1 cellular context compared by ENCODE assay signal in genomic region chr1:33298623-33299277, GRCh38.
TF ChIP-seq lines count a peak whose summit lies in the region.

No MANE protein-coding gene starts in this region.

TF ChIP-seq in HepG2, 621 proteins besides CTCF, POLR2A, EP300 and RAD21 (continued from another document and continues in another):
- TF ChIP-seq ARID3A (IDR thresholded peaks at IDR 0.05; ENCODE audit: low read depth, low read length): no peak
- TF ChIP-seq ZFP91 (CRISPR knock-in tag; IDR thresholded peaks at IDR 0.05; ENCODE audit: borderline replicate concordance): peak; percentile 35; the same call in 1 of the 2 replicates
- peak; percentile 26 for TF ChIP-seq TEAD3 (CRISPR knock-in tag; optimal IDR thresholded peaks at IDR 0.05; ENCODE audit: borderline replicate concordance)
- TF ChIP-seq SALL1 (CRISPR knock-in tag; IDR thresholded peaks at IDR 0.05): peak; percentile 42; the same call in 1 of the 2 replicates
- TF ChIP-seq KMT2B (CRISPR knock-in tag; IDR thresholded peaks at IDR 0.05): no peak
- TF ChIP-seq ZFP36 (IDR thresholded peaks at IDR 0.05; ENCODE audit: borderline replicate concordance, low read depth, low read length, partially characterized antibody): peak; percentile 94
- TF ChIP-seq ZFX (CRISPR knock-in tag; IDR thresholded peaks at IDR 0.05; ENCODE audit: low read depth): 0 out of 2 replicates have a peak, but pooled peaks have one; percentile 22
- TF ChIP-seq HES4 (CRISPR knock-in tag; IDR thresholded peaks at IDR 0.05; ENCODE audit: borderline replicate concordance): no peak
- TF ChIP-seq THRA (CRISPR knock-in tag; IDR thresholded peaks at IDR 0.05; ENCODE audit: borderline replicate concordance): no peak
- TF ChIP-seq ATAD3A (CRISPR knock-in tag; IDR thresholded peaks at IDR 0.05): no peak
- TF ChIP-seq MEF2D (CRISPR knock-in tag; IDR thresholded peaks at IDR 0.05): no peak
- no peak for TF ChIP-seq BRCA1 (CRISPR knock-in tag; IDR thresholded peaks at IDR 0.05)
- no peak for TF ChIP-seq ZFY (CRISPR knock-in tag; IDR thresholded peaks at IDR 0.05)
- no peak for TF ChIP-seq TIGD3 (CRISPR knock-in tag; IDR thresholded peaks at IDR 0.05; ENCODE audit: borderline replicate concordance)
- TF ChIP-seq HDAC1 (CRISPR knock-in tag; IDR thresholded peaks at IDR 0.05): no peak
- TF ChIP-seq MEIS2 (CRISPR knock-in tag; IDR thresholded peaks at IDR 0.05): no peak
- no peak for TF ChIP-seq ZHX1 (CRISPR knock-in tag; IDR thresholded peaks at IDR 0.05; ENCODE audit: low read depth)
- TF ChIP-seq CBX5 (CRISPR knock-in tag; IDR thresholded peaks at IDR 0.05; ENCODE audit: borderline replicate concordance): no peak
- TF ChIP-seq MAZ (IDR thresholded peaks at IDR 0.05; ENCODE audit: borderline replicate concordance, low read depth, low read length): peak; percentile 36; the same call in 1 of the 2 replicates
- no peak for TF ChIP-seq MAZ (CRISPR knock-in tag; IDR thresholded peaks at IDR 0.05; ENCODE audit: low read depth)
- TF ChIP-seq ZNF792 (CRISPR knock-in tag; IDR thresholded peaks at IDR 0.05): no peak
- TF ChIP-seq PAWR (CRISPR knock-in tag; IDR thresholded peaks at IDR 0.05; ENCODE audit: borderline replicate concordance): no peak
- TF ChIP-seq TCF7 (IDR thresholded peaks at IDR 0.05; ENCODE audit: low read depth): no peak
- TF ChIP-seq ARID4A (CRISPR knock-in tag; IDR thresholded peaks at IDR 0.05; ENCODE audit: borderline replicate concordance): 0 out of 2 replicates have a peak, but pooled peaks have one; percentile 21
- TF ChIP-seq SAP130 (CRISPR knock-in tag; IDR thresholded peaks at IDR 0.05; ENCODE audit: low read depth): no peak
- no peak for TF ChIP-seq HNRNPUL1 (IDR thresholded peaks at IDR 0.05; ENCODE audit: low read depth, low read length)
- no peak for TF ChIP-seq ZNF572 (CRISPR knock-in tag; IDR thresholded peaks at IDR 0.05)
- no peak for TF ChIP-seq GLI4 (CRISPR knock-in tag; IDR thresholded peaks at IDR 0.05; ENCODE audit: borderline replicate concordance)
- no peak for TF ChIP-seq GTF3A (CRISPR knock-in tag; conservative IDR thresholded peaks at IDR 0.05)
- TF ChIP-seq GRHL1 (CRISPR knock-in tag; conservative IDR thresholded peaks at IDR 0.05): no peak
- 0 out of 2 replicates have a peak, but pooled peaks have one; percentile 63 for TF ChIP-seq FOXO4 (CRISPR knock-in tag; conservative IDR thresholded peaks at IDR 0.05)
- no peak for TF ChIP-seq ZFAT (CRISPR knock-in tag; conservative IDR thresholded peaks at IDR 0.05)
- no peak for TF ChIP-seq ZNF10 (CRISPR knock-in tag; IDR thresholded peaks at IDR 0.05; ENCODE audit: borderline replicate concordance, low read depth)
- TF ChIP-seq TAF15 (IDR thresholded peaks at IDR 0.05; ENCODE audit: low read depth, low read length, poor library complexity, severe bottlenecking): no peak
- TF ChIP-seq ADNP (CRISPR knock-in tag; IDR thresholded peaks at IDR 0.05): no peak
- no peak for TF ChIP-seq ZBTB4 (CRISPR knock-in tag; IDR thresholded peaks at IDR 0.05; ENCODE audit: borderline replicate concordance)
- no peak for TF ChIP-seq SATB2 (CRISPR knock-in tag; IDR thresholded peaks at IDR 0.05)
- no peak for TF ChIP-seq ZBTB42 (CRISPR knock-in tag; IDR thresholded peaks at IDR 0.05)
- no peak for TF ChIP-seq MXD3 (CRISPR knock-in tag; IDR thresholded peaks at IDR 0.05)
